Comparison of ENCODE assay signal across 21 cellular contexts in genomic region chr2:109458512-109458911, GRCh38.
DNase-seq lines count a peak whose midpoint lies in the region; ATAC-seq, FAIRE-seq and TF ChIP-seq lines count a peak whose summit lies in the region.
"Had no signal": no experiment of that assay in that cellular context is flagged by ENCODE, and none has a peak within 500 bp of the region (broad histone marks: within the 10 kb centered on the region; RNA-seq: fewer than 3 reads in every experiment).

No MANE protein-coding gene starts in this region.

- 0% methylated on average over 1 of the region's 1 CpG for WGBS in K562 (ENCODE audit: insufficient coverage, low coverage, missing lambda C conversion rate)

- peak overlapping the region; percentile 91 for H3K27ac Mint-ChIP-seq in osteocyte (ENCODE audit: unreplicated experiment)
- H3K27ac Mint-ChIP-seq in activated CD4-positive, alpha-beta T cell treated with anti-CD3 and anti-CD28 coated beads, Interleukin-2, amount 10 ng/mL, durations not matched to agents 7 days and 5 days: no peak overlapping the region
- H3K27ac Mint-ChIP-seq: CD4-positive, alpha-beta T cell had no signal

- no peak for TF ChIP-seq CTCF in K562 (IDR thresholded peaks at IDR 0.05 in 2 of 3, conservative IDR thresholded peaks at IDR 0.05 in 1 of 3; ENCODE audit: insufficient read depth in 2 of 3, low read depth in 1 of 3, low read length in 3 of 3)
- TF ChIP-seq CTCF in osteocyte (IDR thresholded peaks at IDR 0.05): no peak
- TF ChIP-seq CTCF in thoracic aorta (IDR thresholded peaks at IDR 0.05): no peak
- TF ChIP-seq CTCF in GM13976 (IDR thresholded peaks at IDR 0.05; ENCODE audit: borderline replicate concordance, control extremely low read depth, extremely low read depth, insufficient read depth, missing control alignments): no peak

- intact Hi-C loops in K562 (cut with micrococcal nuclease): no loop called here

- H3K9me2 ChIP-seq in Karpas-422 (replicated peaks; ENCODE audit: insufficient read depth, low read length): no peaks in the 10 kb centered on the region

- ATAC-seq in K562 (no peak), thoracic aorta (ENCODE audit: insufficient number of reproducible peaks, low FRiP score, low read depth) (no peak), HG03175 (IDR thresholded peaks at IDR 0.05; ENCODE audit: unreplicated experiment) (no peak)

- DNase-seq in Karpas-422 (no peak), K562 (ENCODE audit: extremely low read depth in 1 of 4, low spot score in 3 of 4) (no peak), osteocyte (ENCODE audit: extremely low spot score, unreplicated experiment) (no peak), thoracic aorta (ENCODE audit: low spot score) (no peak), NCI-H510A treated with DMSO at 0.1 percent for 48 hours (lab: John Stamatoyannopoulos, UW) (no peak), GM13976 (ENCODE audit: low spot score) (no peak)
- no peak for DNase-seq in activated CD4-positive, alpha-beta T cell treated with anti-CD3 and anti-CD28 coated beads, Interleukin-2, amount 10 ng/mL, durations not matched to agents 7 days and 5 days
- DNase-seq: BE2C; CD4-positive, alpha-beta T cell; COR-L47; DMS79 treated with DMSO at 0.1 percent for 48 hours; NCI-H1092; NCI-H1436; NCI-H187 treated with DMSO at 0.1 percent for 48 hours; NCI-H2107; PC-9; SIG-M5 had no signal

- no peak overlapping the region for H3K4me3 ChIP-seq in Karpas-422 (ENCODE audit: low read length)
- no peak overlapping the region for H3K4me3 ChIP-seq in K562
- H3K4me3 ChIP-seq in thoracic aorta: no peak overlapping the region
- H3K4me3 ChIP-seq: PC-9 had no signal

- H3K79me2 ChIP-seq in Karpas-422 (ENCODE audit: low read length) (no peaks in the 10 kb centered on the region), K562 (ENCODE audit: control insufficient read depth, insufficient read depth, low read length) (no peaks in the 10 kb centered on the region)

- no peaks in the 10 kb centered on the region for H3K9me3 Mint-ChIP-seq in osteocyte (ENCODE audit: unreplicated experiment)
- H3K9me3 Mint-ChIP-seq in activated CD4-positive, alpha-beta T cell treated with anti-CD3 and anti-CD28 coated beads, Interleukin-2, amount 10 ng/mL, durations not matched to agents 7 days and 5 days: no peaks in the 10 kb centered on the region
- H3K9me3 Mint-ChIP-seq: CD4-positive, alpha-beta T cell had no signal

- peaks cover 71% of the 10 kb centered on the region for H3K4me1 Mint-ChIP-seq in osteocyte (ENCODE audit: unreplicated experiment)
- peaks cover 7% of the 10 kb centered on the region for H3K4me1 Mint-ChIP-seq in activated CD4-positive, alpha-beta T cell treated with anti-CD3 and anti-CD28 coated beads, Interleukin-2, amount 10 ng/mL, durations not matched to agents 7 days and 5 days

- in situ Hi-C loops in K562 (cut with MboI): no loop called here
- in situ Hi-C loops in GM13976 (cut with MboI; ENCODE audit: low sequenced_read_pairs, unreplicated experiment): no loop called here

- no peaks in the 10 kb centered on the region for H3K27me3 Mint-ChIP-seq in osteocyte (ENCODE audit: unreplicated experiment)
- no peaks in the 10 kb centered on the region for H3K27me3 Mint-ChIP-seq in activated CD4-positive, alpha-beta T cell treated with anti-CD3 and anti-CD28 coated beads, Interleukin-2, amount 10 ng/mL, durations not matched to agents 7 days and 5 days
- H3K27me3 Mint-ChIP-seq: CD4-positive, alpha-beta T cell had no signal

- H3K4me3 Mint-ChIP-seq in osteocyte (ENCODE audit: unreplicated experiment): no peak overlapping the region
- H3K4me3 Mint-ChIP-seq in activated CD4-positive, alpha-beta T cell treated with anti-CD3 and anti-CD28 coated beads, Interleukin-2, amount 10 ng/mL, durations not matched to agents 7 days and 5 days: no peak overlapping the region
- H3K4me3 Mint-ChIP-seq: CD4-positive, alpha-beta T cell had no signal

- no peak for FAIRE-seq in K562 (lab: Jason Lieb, UNC)
- FAIRE-seq: HepG2 had no signal

- peaks cover 55% of the 10 kb centered on the region for H3K36me3 Mint-ChIP-seq in osteocyte (ENCODE audit: unreplicated experiment)
- H3K36me3 Mint-ChIP-seq in activated CD4-positive, alpha-beta T cell treated with anti-CD3 and anti-CD28 coated beads, Interleukin-2, amount 10 ng/mL, durations not matched to agents 7 days and 5 days (ENCODE audit: low read depth): no peaks in the 10 kb centered on the region

- no peaks in the 10 kb centered on the region for H3K9me1 ChIP-seq in K562 (ENCODE audit: control insufficient read depth, insufficient read depth, low read length)

- H3K4me2 ChIP-seq in Karpas-422 (ENCODE audit: low read depth, low read length, poor library complexity, severe bottlenecking): no peak overlapping the region
- no peak overlapping the region for H3K4me2 ChIP-seq in K562 (ENCODE audit: insufficient read depth, low read length)
- H3K4me2 ChIP-seq: PC-9 had no signal

- no TSS peak for BruUV-seq in K562 (replicated peaks; lab: Mats Ljungman, UMichigan)

- H3K36me3 ChIP-seq in Karpas-422 (ENCODE audit: insufficient read depth, low read length) (no peaks in the 10 kb centered on the region), K562 (ENCODE audit: control insufficient read depth, insufficient read depth, low read length) (no peaks in the 10 kb centered on the region), thoracic aorta (peaks cover 5% of the 10 kb centered on the region)
- H3K36me3 ChIP-seq: BE2C had no signal

- TF ChIP-seq RAD21 in K562 (CRISPR knock-in tag; conservative IDR thresholded peaks at IDR 0.05 in 1 of 2, IDR thresholded peaks at IDR 0.05 in 1 of 2): no peak

- H3K27me3 ChIP-seq in Karpas-422 (ENCODE audit: low read length) (no peaks in the 10 kb centered on the region), K562 (ENCODE audit: control insufficient read depth in 2 of 2, insufficient read depth in 2 of 2, low read length in 2 of 2) (peaks cover 6 to 21% of the 10 kb centered on the region in 2 experiments; a peak in 3 of 5 replicates), thoracic aorta (replicated peaks; ENCODE audit: insufficient read depth) (no peaks in the 10 kb centered on the region)
- H3K27me3 ChIP-seq: BE2C had no signal

- no peak for TF ChIP-seq EP300 in K562 (IDR thresholded peaks at IDR 0.05; ENCODE audit: low read length)

- H3K4me1 ChIP-seq in Karpas-422 (ENCODE audit: low read length) (peaks cover 13% of the 10 kb centered on the region), K562 (replicated peaks in 1 of 2; ENCODE audit: control insufficient read depth in 2 of 2, insufficient read depth in 2 of 2, low read length in 2 of 2) (no peaks in the 10 kb centered on the region), thoracic aorta (ENCODE audit: control insufficient read depth in 1 of 2, low read depth in 2 of 2) (peaks cover 21 to 52% of the 10 kb centered on the region in 2 donors)
- H3K4me1 ChIP-seq: BE2C had no signal

- H3K9me3 ChIP-seq in Karpas-422 (ENCODE audit: low read length) (no peaks in the 10 kb centered on the region), K562 (replicated peaks; ENCODE audit: control insufficient read depth, insufficient read depth, low read depth, low read length) (no peaks in the 10 kb centered on the region), thoracic aorta (no peaks in the 10 kb centered on the region)
- H3K9me3 ChIP-seq: BE2C had no signal

- H3K9ac ChIP-seq in Karpas-422 (ENCODE audit: low read length) (no peak overlapping the region), K562 (ENCODE audit: insufficient read depth in 1 of 2, low read depth in 2 of 2, low read length in 2 of 2) (no peak overlapping the region)

- CTCF ChIA-PET in K562 (lab: Yijun Ruan, JAX; ENCODE audit: low intra/inter-chr PET ratio): no interaction called here
- CTCF ChIA-PET in activated CD4-positive, alpha-beta T cell treated with anti-CD3 and anti-CD28 coated beads, Interleukin-2, amount 10 ng/mL, durations not matched to agents 7 days and 5 days (lab: Charles Lee): no interaction called here

- H3K27ac ChIP-seq in Karpas-422 (ENCODE audit: low read length) (peak overlapping the region; percentile 9; the same call in 1 of the 2 replicates), K562 (ENCODE audit: extremely low read depth, low read depth, low read length) (no peak overlapping the region), thoracic aorta (peak overlapping the region; percentile 68 to 77)
- H3K27ac ChIP-seq: HL-60, PC-9, RWPE1 had no signal

- no peaks in the 10 kb centered on the region for H4K20me1 ChIP-seq in Karpas-422 (ENCODE audit: insufficient read depth, low read depth, low read length)
- H4K20me1 ChIP-seq in K562 (replicated peaks; ENCODE audit: control insufficient read depth, insufficient read depth, low read length): no peaks in the 10 kb centered on the region

- POLR2A ChIA-PET in K562 (lab: Yijun Ruan, JAX): no interaction called here
- POLR2A ChIA-PET in activated CD4-positive, alpha-beta T cell treated with anti-CD3 and anti-CD28 coated beads, Interleukin-2, amount 10 ng/mL, durations not matched to agents 7 days and 5 days (lab: Charles Lee): no interaction called here

- H2AFZ ChIP-seq in Karpas-422 (ENCODE audit: low read length) (no peak overlapping the region), K562 (ENCODE audit: low read depth, low read length) (no peak overlapping the region)
- H2AFZ ChIP-seq: PC-9 had no signal

- no peak for TF ChIP-seq POLR2A in K562 (conservative IDR thresholded peaks at IDR 0.05)

TF ChIP-seq in K562, 482 proteins besides CTCF, POLR2A, EP300 and RAD21:
- TF ChIP-seq, protein P1, sequence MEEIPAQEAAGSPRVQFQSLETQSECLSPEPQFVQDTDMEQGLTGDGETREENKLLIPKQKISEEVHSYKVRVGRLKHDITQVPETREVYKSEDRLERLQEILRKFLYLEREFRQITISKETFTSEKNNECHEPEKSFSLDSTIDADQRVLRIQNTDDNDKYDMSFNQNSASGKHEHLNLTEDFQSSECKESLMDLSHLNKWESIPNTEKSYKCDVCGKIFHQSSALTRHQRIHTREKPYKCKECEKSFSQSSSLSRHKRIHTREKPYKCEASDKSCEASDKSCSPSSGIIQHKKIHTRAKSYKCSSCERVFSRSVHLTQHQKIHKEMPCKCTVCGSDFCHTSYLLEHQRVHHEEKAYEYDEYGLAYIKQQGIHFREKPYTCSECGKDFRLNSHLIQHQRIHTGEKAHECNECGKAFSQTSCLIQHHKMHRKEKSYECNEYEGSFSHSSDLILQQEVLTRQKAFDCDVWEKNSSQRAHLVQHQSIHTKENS (CRISPR knock-in tag; IDR thresholded peaks at IDR 0.05): no peak
- TF ChIP-seq ZNF134 (CRISPR knock-in tag; conservative IDR thresholded peaks at IDR 0.05): peak; percentile 94
TF ChIP-seq in K562: peak in this region for 1.
